ENCODE assay signal across 7 cellular contexts in genomic region chr2:231394201-231395141, GRCh38.
DNase-seq lines count a peak whose midpoint lies in the region; ATAC-seq and TF ChIP-seq lines count a peak whose summit lies in the region.

No MANE protein-coding gene starts in this region.

- H3K36me3 Mint-ChIP-seq in stimulated activated memory B cell treated with anti-CD40 and anti-IgM and Interleukin-4, amounts not matched to agents 10 μg/mL and 1 μg/mL and 100 μg/mL, for 72 hours = peaks cover 15% of the 10 kb centered on the region

- no peak overlapping the region for H3K4me3 ChIP-seq in choroid plexus epithelial cell (ENCODE audit: low read depth, low read length)

- H3K4me1 Mint-ChIP-seq in stimulated activated memory B cell treated with anti-CD40 and anti-IgM and Interleukin-4, amounts not matched to agents 10 μg/mL and 1 μg/mL and 100 μg/mL, for 72 hours = peaks cover 63% of the 10 kb centered on the region

- H3K4me3 Mint-ChIP-seq in stimulated activated memory B cell treated with anti-CD40 and anti-IgM and Interleukin-4, amounts not matched to agents 10 μg/mL and 1 μg/mL and 100 μg/mL, for 72 hours = peak overlapping the region; percentile 98

- DNase-seq in choroid plexus epithelial cell (ENCODE audit: low read depth) (no peak), NCI-H2107 treated with DMSO at 0.1 percent for 48 hours (lab: John Stamatoyannopoulos, UW; ENCODE audit: unreplicated experiment) (no peak)
- no peak for DNase-seq in effector CD8-positive, alpha-beta T cell (lab: John Stamatoyannopoulos, UW)

- ATAC-seq in GM18498 (IDR thresholded peaks at IDR 0.05; ENCODE audit: unreplicated experiment) (peak; percentile 52), GM21367 (IDR thresholded peaks at IDR 0.05; ENCODE audit: unreplicated experiment) (peak; percentile 36), HG03558 (IDR thresholded peaks at IDR 0.05; ENCODE audit: extremely low read depth, unreplicated experiment) (peak; percentile 36)
- ATAC-seq in stimulated activated memory B cell treated with anti-CD40 and anti-IgM and Interleukin-4, amounts not matched to agents 10 μg/mL and 1 μg/mL and 100 μg/mL, for 72 hours = peak; percentile 66

- no peaks in the 10 kb centered on the region for H3K27me3 Mint-ChIP-seq in stimulated activated memory B cell treated with anti-CD40 and anti-IgM and Interleukin-4, amounts not matched to agents 10 μg/mL and 1 μg/mL and 100 μg/mL, for 72 hours

- no peaks in the 10 kb centered on the region for H3K9me3 Mint-ChIP-seq in stimulated activated memory B cell treated with anti-CD40 and anti-IgM and Interleukin-4, amounts not matched to agents 10 μg/mL and 1 μg/mL and 100 μg/mL, for 72 hours

- peak; percentile 10 for TF ChIP-seq CTCF in choroid plexus epithelial cell (conservative IDR thresholded peaks at IDR 0.05; ENCODE audit: low read depth, low read length)

- H3K27ac Mint-ChIP-seq in stimulated activated memory B cell treated with anti-CD40 and anti-IgM and Interleukin-4, amounts not matched to agents 10 μg/mL and 1 μg/mL and 100 μg/mL, for 72 hours = peak overlapping the region; percentile 99
